12 cellular contexts compared by ENCODE assay signal in genomic region chr16:57614546-57615343, GRCh38. TPM values are rescaled to one million over a fixed set of nuclear protein-coding genes. Genes with fewer than 3 reads are reported as not detected.
DNase-seq lines count a peak whose midpoint lies in the region; ATAC-seq, FAIRE-seq and TF ChIP-seq lines count a peak whose summit lies in the region.
"Had no signal": no experiment of that assay in that cellular context is flagged by ENCODE, and none has a peak within 500 bp of the region (broad histone marks: within the 10 kb centered on the region; RNA-seq: fewer than 3 reads in every experiment).

No MANE protein-coding gene starts in this region.

- DNase-seq in A549 (ENCODE audit: low read depth in 1 of 2, low spot score in 1 of 2) (no peak), GM12891 (ENCODE audit: insufficient read length, low spot score) (no peak), neural progenitor cell (ENCODE audit: low spot score) (no peak), nucleus accumbens (lab: John Stamatoyannopoulos, UW) (no peak), testis (no peak), NOMO-1 treated with dmso at 0.1 percent for 144 hours (lab: John Stamatoyannopoulos, UW; ENCODE audit: unreplicated experiment) (no peak), T-cell (no peak)
- peak; percentile 78 for DNase-seq in activated naive CD4-positive, alpha-beta T cell treated with anti-CD3 and anti-CD28 coated beads for 36 hours
- DNase-seq: NCI-H2081 treated with DMSO at 0.1 percent for 48 hours had no signal

- no peaks in the 10 kb centered on the region for H4K20me1 ChIP-seq in neural progenitor cell (ENCODE audit: low read depth)

- no peak overlapping the region for H3K4me3 ChIP-seq in A549
- no peak overlapping the region for H3K4me3 ChIP-seq in neural progenitor cell
- H3K4me3 ChIP-seq in testis, result no peak overlapping the region
- H3K4me3 ChIP-seq: prostate gland had no signal

- peak overlapping the region; percentile 39 for H3K27ac Mint-ChIP-seq in activated naive CD4-positive, alpha-beta T cell treated with anti-CD3 and anti-CD28 coated beads for 36 hours
- H3K27ac Mint-ChIP-seq in neural progenitor cell (peak overlapping the region; percentile 46), T-cell (peak overlapping the region in 1 of 2 donors; percentile 22)

- no peak for ATAC-seq in A549
- no peak for ATAC-seq in T-cell (replicated peaks in 1 of 4)

- no peaks in the 10 kb centered on the region for H3K9me3 Mint-ChIP-seq in activated naive CD4-positive, alpha-beta T cell treated with anti-CD3 and anti-CD28 coated beads for 36 hours
- H3K9me3 Mint-ChIP-seq in neural progenitor cell, result no peaks in the 10 kb centered on the region
- H3K9me3 Mint-ChIP-seq in T-cell, result no peaks in the 10 kb centered on the region
- H3K9me3 Mint-ChIP-seq: CD4-positive, CD25-positive, alpha-beta regulatory T cell had no signal

- TF ChIP-seq CTCF in A549 (IDR thresholded peaks at IDR 0.05) (no peak), neural progenitor cell (IDR thresholded peaks at IDR 0.05) (no peak), testis (IDR thresholded peaks at IDR 0.05) (no peak)

- no peaks in the 10 kb centered on the region for H3K27me3 ChIP-seq in neural progenitor cell
- no peaks in the 10 kb centered on the region for H3K27me3 ChIP-seq in testis

- H3F3A ChIP-seq in neural progenitor cell (ENCODE audit: low read depth), result no peaks in the 10 kb centered on the region

- H3K9me3 ChIP-seq in A549 (no peaks in the 10 kb centered on the region), neural progenitor cell (ENCODE audit: low read depth) (no peaks in the 10 kb centered on the region), testis (no peaks in the 10 kb centered on the region)
- H3K9me3 ChIP-seq: prostate gland had no signal

- H3K79me2 ChIP-seq in neural progenitor cell (ENCODE audit: low read depth), result no peaks in the 10 kb centered on the region

- H3K27ac ChIP-seq in A549 (peak overlapping the region; percentile 25 to 98; a peak in 5 of 6 replicates), neural progenitor cell (no peak overlapping the region), testis (no peak overlapping the region)
- H3K27ac ChIP-seq: prostate gland had no signal

- H3K9ac ChIP-seq in neural progenitor cell, result no peak overlapping the region

- no peak for TF ChIP-seq POLR2A in A549 (IDR thresholded peaks at IDR 0.05; ENCODE audit: low read length)
- no peak for TF ChIP-seq POLR2A in GM12891 (IDR thresholded peaks at IDR 0.05; ENCODE audit: low read depth, low read length)
- TF ChIP-seq POLR2A in testis (IDR thresholded peaks at IDR 0.05), result no peak

- no peak for TF ChIP-seq EP300 in A549 (IDR thresholded peaks at IDR 0.05)

- H2AFZ ChIP-seq in neural progenitor cell (replicated peaks), result no peak overlapping the region

- no peaks in the 10 kb centered on the region for H3K27me3 Mint-ChIP-seq in activated naive CD4-positive, alpha-beta T cell treated with anti-CD3 and anti-CD28 coated beads for 36 hours (ENCODE audit: low read depth)
- H3K27me3 Mint-ChIP-seq in neural progenitor cell (ENCODE audit: insufficient read depth, low read depth), result peaks cover 17% of the 10 kb centered on the region
- no peaks in the 10 kb centered on the region for H3K27me3 Mint-ChIP-seq in T-cell

- H3K4me1 Mint-ChIP-seq in activated naive CD4-positive, alpha-beta T cell treated with anti-CD3 and anti-CD28 coated beads for 36 hours (ENCODE audit: low read depth), result peaks cover 32% of the 10 kb centered on the region
- peaks cover 10% of the 10 kb centered on the region for H3K4me1 Mint-ChIP-seq in neural progenitor cell
- H3K4me1 Mint-ChIP-seq in T-cell, result peaks cover 10 to 27% (median 18%) of the 10 kb centered on the region in 3 donors

- WGBS in A549 (ENCODE audit: missing lambda C conversion rate), result 78% methylated on average over 13 of the region's 15 CpGs
- 94 to 95% methylated on average over 10 to 15 of the region's 15 CpGs for WGBS in testis, 2 donors

- CTCF ChIA-PET in A549 (lab: Yijun Ruan, JAX) (interaction anchor here (1.1 to 12.2 kb wide), 4 partner anchors 9 to 33 kb away, joined by 3 to 100 read pairs (median 44); no protein-coding TSS in a partner anchor), T-cell (lab: Charles Lee) (no interaction called here)
- CTCF ChIA-PET in activated naive CD4-positive, alpha-beta T cell treated with anti-CD3 and anti-CD28 coated beads for 36 hours (lab: Charles Lee), result interaction anchor here (1.4 to 2.5 kb wide), 2 partner anchors 13 to 33 kb away, joined by 5 to 12 read pairs; no protein-coding TSS in a partner anchor

- peaks cover 57% of the 10 kb centered on the region for H3K4me1 ChIP-seq in A549
- H3K4me1 ChIP-seq in neural progenitor cell, result peaks cover 6% of the 10 kb centered on the region
- H3K4me1 ChIP-seq in testis, result no peaks in the 10 kb centered on the region
- H3K4me1 ChIP-seq: prostate gland had no signal

- intact Hi-C loops in activated naive CD4-positive, alpha-beta T cell treated with anti-CD3 and anti-CD28 coated beads for 36 hours (cut with micrococcal nuclease), result loop anchor here (1.0 kb wide), 1 partner anchor 14 kb away; the partner anchor contains the start of gene ADGRG1
- intact Hi-C loops in testis (cut with DNase I; ENCODE audit: low total_unique reads), result no loop called here

- no peaks in the 10 kb centered on the region for H3K36me3 ChIP-seq in neural progenitor cell
- no peaks in the 10 kb centered on the region for H3K36me3 ChIP-seq in testis (ENCODE audit: low read depth, missing control alignments)
- H3K36me3 ChIP-seq: prostate gland had no signal

- no peak overlapping the region for H3K4me3 Mint-ChIP-seq in activated naive CD4-positive, alpha-beta T cell treated with anti-CD3 and anti-CD28 coated beads for 36 hours
- no peak overlapping the region for H3K4me3 Mint-ChIP-seq in neural progenitor cell
- H3K4me3 Mint-ChIP-seq in T-cell, result no peak overlapping the region
- H3K4me3 Mint-ChIP-seq: CD4-positive, CD25-positive, alpha-beta regulatory T cell had no signal

- FAIRE-seq in A549 (lab: Jason Lieb, UNC) (no peak), GM12891 (lab: Jason Lieb, UNC) (peak; percentile 35)
- FAIRE-seq: H1 had no signal

- TF ChIP-seq RAD21 in A549 (conservative IDR thresholded peaks at IDR 0.05 in 1 of 2, IDR thresholded peaks at IDR 0.05 in 1 of 2), result no peak

- no peaks in the 10 kb centered on the region for H3K36me3 Mint-ChIP-seq in activated naive CD4-positive, alpha-beta T cell treated with anti-CD3 and anti-CD28 coated beads for 36 hours (ENCODE audit: low read depth)
- H3K36me3 Mint-ChIP-seq in neural progenitor cell, result no peaks in the 10 kb centered on the region
- H3K36me3 Mint-ChIP-seq in T-cell, result no peaks in the 10 kb centered on the region
- H3K36me3 Mint-ChIP-seq: CD4-positive, CD25-positive, alpha-beta regulatory T cell had no signal

- POLR2A ChIA-PET in A549 (lab: Yijun Ruan, JAX), result no interaction called here
- POLR2A ChIA-PET in T-cell (lab: Charles Lee), result no interaction called here

- no peak overlapping the region for H3K4me2 ChIP-seq in A549
- no peak overlapping the region for H3K4me2 ChIP-seq in neural progenitor cell

TF ChIP-seq in A549, 52 proteins besides CTCF, POLR2A, EP300 and RAD21:
- TF ChIP-seq ZNF302 (CRISPR knock-in tag; IDR thresholded peaks at IDR 0.05), result no peak
- TF ChIP-seq PHF8 (IDR thresholded peaks at IDR 0.05; ENCODE audit: borderline replicate concordance, low read depth), result no peak
- TF ChIP-seq HOXA7 (CRISPR knock-in tag; IDR thresholded peaks at IDR 0.05), result no peak
- no peak for TF ChIP-seq MYC (IDR thresholded peaks at IDR 0.05; ENCODE audit: borderline replicate concordance, low read length)

TF ChIP-seq in GM12891, 5 proteins besides CTCF, POLR2A, EP300 and RAD21:
- TF ChIP-seq POLR2AphosphoS5 (IDR thresholded peaks at IDR 0.05; ENCODE audit: low read depth, low read length), result no peak
- TF ChIP-seq POU2F2 (IDR thresholded peaks at IDR 0.05; ENCODE audit: low read depth, low read length), result no peak
- TF ChIP-seq SPI1 (IDR thresholded peaks at IDR 0.05; ENCODE audit: low read depth, low read length), result no peak
- no peak for TF ChIP-seq TAF1 (IDR thresholded peaks at IDR 0.05; ENCODE audit: low read depth, low read length)
- TF ChIP-seq PAX5 (IDR thresholded peaks at IDR 0.05; ENCODE audit: insufficient read depth, low read length, severe bottlenecking), result no peak

RNA-seq across cellular contexts. Expression of gene ADGRG1, which starts 13.7 kb away (rescaled TPM):
- polyA plus RNA-seq in A549 (2011; rRNA removed) (28.3 and 37.7 TPM in 2 replicates), A549 (2017; fragmentation: RNase III; extraction: RNeasy Plus Mini Kit Qiagen cat#74134 plus additional on column Dnase treatment) (91.8 to 142 TPM (median 130 TPM) in 3 replicates), testis (ENCODE audit: insufficient read depth, low read depth, low replicate concordance) (134 TPM)
- 46.7 and 66.1 TPM in 2 replicates for polyA plus RNA-seq in A549 (2012; cell fraction: cytosol; rRNA removed)
- 102 and 106 TPM in 2 replicates for polyA plus RNA-seq in A549 (2012; cell fraction: nucleus; rRNA removed)
- 31.9 and 33.7 TPM in 2 replicates for polyA minus RNA-seq in A549 (2011; rRNA and poly(A)+ RNA removed)
- polyA plus RNA-seq in GM12891 (2012; ENCODE audit: low read depth, missing spikeins), result 1.1 TPM
- total RNA-seq in activated naive CD4-positive, alpha-beta T cell treated with anti-CD3 and anti-CD28 coated beads for 36 hours, result 1 to 10 TPM in 1 of 2 experiments, under 1 TPM in 1; 0.93 to 1.0 TPM
- total RNA-seq in neural progenitor cell (ENCODE audit: low replicate concordance) (8.0 and 17.5 TPM in 2 replicates), testis (100 to 1,000 TPM; 296 to 346 TPM), T-cell (10 to 100 TPM in 4 of 5 donors, 1 to 10 TPM in 1; 7.8 to 91.7 (median 11.7) TPM)

RNA-seq across cellular contexts. Expression of gene ADGRG3, which starts 53.4 kb away (rescaled TPM):
- 0.45 and 0.77 TPM in 2 replicates for polyA plus RNA-seq in A549 (2011; rRNA removed)
- polyA plus RNA-seq in A549 (2012; cell fraction: cytosol; rRNA removed), result 0.17 and 0.22 TPM in 2 replicates
- 0.70 and 0.87 TPM in 2 replicates for polyA plus RNA-seq in A549 (2012; cell fraction: nucleus; rRNA removed)
- polyA plus RNA-seq in A549 (2017; fragmentation: RNase III; extraction: RNeasy Plus Mini Kit Qiagen cat#74134 plus additional on column Dnase treatment), result 0.17 to 0.34 TPM (median 0.25 TPM) in 3 replicates
- 0.41 and 1.2 TPM in 2 replicates for polyA minus RNA-seq in A549 (2011; rRNA and poly(A)+ RNA removed)
- polyA plus RNA-seq in GM12891 (2012; ENCODE audit: low read depth, missing spikeins), result not detected
- under 1 TPM in 1 of 2 experiments, not detected in 1; 0.14 TPM for total RNA-seq in activated naive CD4-positive, alpha-beta T cell treated with anti-CD3 and anti-CD28 coated beads for 36 hours
- not detected in 2 replicates for total RNA-seq in neural progenitor cell (ENCODE audit: low replicate concordance)
- under 1 TPM; 0.37 to 0.63 TPM for total RNA-seq in testis
- polyA plus RNA-seq in testis (ENCODE audit: insufficient read depth, low read depth, low replicate concordance), result 0.82 TPM
- total RNA-seq in T-cell, result 1 to 10 TPM in 1 of 5 donors, under 1 TPM in 3, not detected in 1; 0.16 to 1.8 (median 0.40) TPM
- total RNA-seq: prostate gland had no signal
- polyA plus RNA-seq: CD4-positive, CD25-positive, alpha-beta regulatory T cell had no signal

Comparison
In these comparisons a context has a peak if more than half of its experiments do, and no peak if none do; other contexts are left out.
1. H3K27ac ChIP-seq: peak in A549 (2 of 2); none in neural progenitor cell (single experiment) and testis (0 of 2).
2. CTCF ChIA-PET loops: an anchor here in A549 (1.1 to 12.2 kb wide) and activated naive CD4-positive, alpha-beta T cell treated with anti-CD3 and anti-CD28 coated beads for 36 hours (1.4 to 2.5 kb wide); none called in T-cell.